8 cellular contexts compared by ENCODE assay signal in the genomic region with DNA sequence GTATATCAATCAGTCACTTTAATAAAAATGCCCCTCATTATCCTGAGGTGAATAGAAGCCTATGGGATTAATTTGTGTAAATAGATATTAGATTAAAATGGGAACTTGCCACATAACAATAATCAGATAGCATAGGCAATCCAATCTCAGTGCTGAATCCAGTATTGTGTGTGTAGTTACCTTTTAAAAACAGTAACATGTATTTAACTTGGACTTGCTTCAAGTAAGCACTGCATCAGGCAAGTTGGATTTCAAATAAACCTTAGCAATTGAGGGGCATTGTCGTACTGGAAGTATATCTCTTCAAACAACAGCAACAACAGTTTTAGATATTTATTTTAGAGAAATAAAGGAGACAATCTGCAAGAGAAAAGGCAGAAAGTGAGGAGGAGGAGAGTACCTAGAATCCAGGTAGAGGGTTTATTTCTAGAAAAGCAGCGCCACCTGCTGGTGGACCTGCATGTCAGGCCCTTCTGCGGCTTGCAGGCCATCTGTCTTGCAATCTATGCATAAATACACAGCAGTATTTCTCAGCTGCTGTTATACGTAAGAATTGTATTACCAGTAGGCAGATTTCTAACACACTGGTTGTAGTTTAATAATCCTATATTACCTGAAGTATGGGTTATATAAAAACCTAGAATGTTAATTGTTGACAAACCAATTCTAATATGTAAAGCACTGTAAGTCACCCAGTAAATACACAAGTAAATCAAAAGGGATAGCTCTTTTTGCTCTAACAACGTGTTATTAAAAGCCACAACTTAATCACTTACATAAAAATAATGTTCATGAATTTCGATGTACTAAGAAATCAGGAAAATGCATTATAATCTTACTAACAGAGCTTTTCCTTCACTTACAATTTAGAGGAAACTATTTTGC.
A peak's percentile ranks its signal among the peaks of the same experiment; 100 is the strongest.
DNase-seq lines count a peak whose midpoint lies in the region; ATAC-seq and TF ChIP-seq lines count a peak whose summit lies in the region.

No MANE protein-coding gene starts in this region.

- ATAC-seq in GM19351 (IDR thresholded peaks at IDR 0.05; ENCODE audit: unreplicated experiment) (peak; percentile 95), HG03521 (IDR thresholded peaks at IDR 0.05; ENCODE audit: unreplicated experiment) (peak; percentile 84)

- no peaks in the 10 kb centered on the region for H3K9me3 ChIP-seq in BE2C
- H3K9me3 ChIP-seq in endodermal cell (ENCODE audit: control insufficient read depth, low read length) = no peaks in the 10 kb centered on the region

- peak; percentile 94 for TF ChIP-seq CTCF in BE2C (IDR thresholded peaks at IDR 0.05; ENCODE audit: low read depth, low read length)
- peak; percentile 98 for TF ChIP-seq CTCF in endodermal cell (conservative IDR thresholded peaks at IDR 0.05)
- TF ChIP-seq CTCF in mesothelial cell of epicardium (IDR thresholded peaks at IDR 0.05; ENCODE audit: unreplicated experiment) = peak; percentile 95

- H3K36me3 ChIP-seq in BE2C = no peaks in the 10 kb centered on the region
- no peaks in the 10 kb centered on the region for H3K36me3 ChIP-seq in endodermal cell (ENCODE audit: control insufficient read depth, insufficient read depth, low read length)

- H3K4me1 ChIP-seq in BE2C (no peaks in the 10 kb centered on the region), endodermal cell (ENCODE audit: control insufficient read depth, insufficient read depth, low read length) (no peaks in the 10 kb centered on the region)

- DNase-seq in BE2C (peak; percentile 74), NCI-H526 treated with DMSO at 0.1 percent for 48 hours (lab: John Stamatoyannopoulos, UW) (peak; percentile 40), endodermal cell (peak; percentile 91), mesothelial cell of epicardium (ENCODE audit: low spot score in 2 of 2, unreplicated experiment in 2 of 2) (peak; percentile 76 to 87)
- DNase-seq in activated CD8-positive, alpha-beta memory T cell treated with anti-CD3 and anti-CD28 coated beads for 1 hour (ENCODE audit: extremely low read depth in 1 of 2, low read depth in 1 of 2) = peak; percentile 21 to 45
- peak; percentile 23 to 49 for DNase-seq in stimulated activated CD8-positive, alpha-beta memory T cell treated with anti-CD3 and anti-CD28 coated beads, Interleukin-2, amount 100 ng/mL, for 1 hour (ENCODE audit: low read depth in 2 of 2)

- H3K4me1 Mint-ChIP-seq in endodermal cell (no peaks in the 10 kb centered on the region), mesothelial cell of epicardium (peaks cover 20% of the 10 kb centered on the region)

- H3K27me3 ChIP-seq in BE2C = no peaks in the 10 kb centered on the region
- H3K27me3 ChIP-seq in endodermal cell (ENCODE audit: control insufficient read depth, insufficient read depth, low read length, poor library complexity, severe bottlenecking) = no peaks in the 10 kb centered on the region

- H3K36me3 Mint-ChIP-seq in endodermal cell (ENCODE audit: low read depth) = no peaks in the 10 kb centered on the region
- peaks cover 2% of the 10 kb centered on the region for H3K36me3 Mint-ChIP-seq in mesothelial cell of epicardium

- H3K4me3 Mint-ChIP-seq in endodermal cell (no peak overlapping the region), mesothelial cell of epicardium (no peak overlapping the region)

- H3K27me3 Mint-ChIP-seq in endodermal cell (ENCODE audit: insufficient read depth) (no peaks in the 10 kb centered on the region), mesothelial cell of epicardium (ENCODE audit: low read depth) (peaks cover 15% of the 10 kb centered on the region)

- H3K27ac Mint-ChIP-seq in endodermal cell (no peak overlapping the region), mesothelial cell of epicardium (no peak overlapping the region)

- no peak overlapping the region for H3K9ac ChIP-seq in endodermal cell (ENCODE audit: extremely low read depth, low read length, poor library complexity, severe bottlenecking)

- H3K4me3 ChIP-seq in BE2C (ENCODE audit: low read depth, low read length) (no peak overlapping the region), endodermal cell (ENCODE audit: low read length) (no peak overlapping the region)

- WGBS in endodermal cell (ENCODE audit: insufficient coverage in 1 of 2, insufficient read length in 1 of 2), 2 experiments = 25% methylated on average over 4 of the region's 6 CpGs; no CpG with 5 or more reads in 1 of the 2 experiments

- no peak overlapping the region for H3K27ac ChIP-seq in endodermal cell (ENCODE audit: low read depth, low read length)

- H3K9me3 Mint-ChIP-seq in endodermal cell = no peaks in the 10 kb centered on the region
- no peaks in the 10 kb centered on the region for H3K9me3 Mint-ChIP-seq in mesothelial cell of epicardium

Comparison
In these comparisons a context has a peak if more than half of its experiments do, and no peak if none do; other contexts are left out.
1. DNase-seq: peak in every context shown above with its lines; median percentile 91 in endodermal cell; 82 in mesothelial cell of epicardium; 74 in BE2C; 40 in NCI-H526 treated with DMSO at 0.1 percent for 48 hours; 36 in stimulated activated CD8-positive, alpha-beta memory T cell treated with anti-CD3 and anti-CD28 coated beads, Interleukin-2, amount 100 ng/mL, for 1 hour; 33 in activated CD8-positive, alpha-beta memory T cell treated with anti-CD3 and anti-CD28 coated beads for 1 hour.